1 cellular context compared by ENCODE assay signal in genomic region chr12:48106574-48107251, GRCh38.
TF ChIP-seq lines count a peak whose summit lies in the region.

No MANE protein-coding gene starts in this region.

TF ChIP-seq in HepG2, 621 proteins besides CTCF, POLR2A, EP300 and RAD21:
- TF ChIP-seq ZNF264 (CRISPR knock-in tag; IDR thresholded peaks at IDR 0.05) = peak; percentile 1; the same call in 1 of the 2 replicates
- TF ChIP-seq JUNB (CRISPR knock-in tag; IDR thresholded peaks at IDR 0.05; ENCODE audit: borderline replicate concordance) = no peak
- no peak for TF ChIP-seq ARNT2 (CRISPR knock-in tag; IDR thresholded peaks at IDR 0.05; ENCODE audit: low read depth)
- peak; percentile 16 for TF ChIP-seq CCAR2 (optimal IDR thresholded peaks at IDR 0.05; ENCODE audit: low read depth, low read length)
- no peak for TF ChIP-seq ZNF251 (CRISPR knock-in tag; IDR thresholded peaks at IDR 0.05)
- TF ChIP-seq HIVEP1 (CRISPR knock-in tag; IDR thresholded peaks at IDR 0.05) = no peak
- TF ChIP-seq YEATS2 (CRISPR knock-in tag; IDR thresholded peaks at IDR 0.05; ENCODE audit: borderline replicate concordance) = no peak
- peak; percentile 3; the same call in 1 of the 2 replicates for TF ChIP-seq ZNF44 (CRISPR knock-in tag; IDR thresholded peaks at IDR 0.05)
- TF ChIP-seq MXI1 (IDR thresholded peaks at IDR 0.05; ENCODE audit: borderline replicate concordance, low read depth, low read length) = no peak
- TF ChIP-seq ZNF878 (CRISPR knock-in tag; IDR thresholded peaks at IDR 0.05) = no peak
- TF ChIP-seq ZNF558 (CRISPR knock-in tag; IDR thresholded peaks at IDR 0.05; ENCODE audit: borderline replicate concordance) = no peak
- TF ChIP-seq KMT2B (CRISPR knock-in tag; IDR thresholded peaks at IDR 0.05) = no peak
- TF ChIP-seq HNF1B (CRISPR knock-in tag; IDR thresholded peaks at IDR 0.05) = 0 out of 2 replicates have a peak, but pooled peaks have one; percentile 36
- TF ChIP-seq ZMAT3 (CRISPR knock-in tag; conservative IDR thresholded peaks at IDR 0.05) = no peak
